17 cellular contexts compared by ENCODE assay signal in genomic region chr19:17824339-17824738, GRCh38. TPM values are rescaled to one million over a fixed set of nuclear protein-coding genes. Genes with fewer than 3 reads are reported as not detected.
DNase-seq lines count a peak whose midpoint lies in the region; ATAC-seq and TF ChIP-seq lines count a peak whose summit lies in the region.
"Had no signal": no experiment of that assay in that cellular context is flagged by ENCODE, and none has a peak within 500 bp of the region (broad histone marks: within the 10 kb centered on the region; RNA-seq: fewer than 3 reads in every experiment).

No MANE protein-coding gene starts in this region.

- no peak for TF ChIP-seq CTCF in testis (IDR thresholded peaks at IDR 0.05)

- CTCF ChIA-PET in T-cell (lab: Charles Lee) = no interaction called here

- H3K4me1 Mint-ChIP-seq in activated naive CD4-positive, alpha-beta T cell treated with anti-CD3 and anti-CD28 coated beads, Interleukin-2, amount 50 U/mL, for 24 hours = no peaks in the 10 kb centered on the region
- H3K4me1 Mint-ChIP-seq in T-cell = peaks cover 1 to 7% (median 1%) of the 10 kb centered on the region in 3 donors

- peak overlapping the region; percentile 2 for H3K27ac Mint-ChIP-seq in activated naive CD4-positive, alpha-beta T cell treated with anti-CD3 and anti-CD28 coated beads, Interleukin-2, amount 50 U/mL, for 24 hours
- H3K27ac Mint-ChIP-seq in T-cell = peak overlapping the region; percentile 46 to 64

- TF ChIP-seq POLR2A in testis (IDR thresholded peaks at IDR 0.05) = no peak

- peaks cover 16% of the 10 kb centered on the region for H3K4me1 ChIP-seq in testis

- H3K27me3 ChIP-seq in testis = no peaks in the 10 kb centered on the region

- H3K36me3 ChIP-seq in testis (ENCODE audit: low read depth, missing control alignments) = no peaks in the 10 kb centered on the region

- no peak overlapping the region for H3K4me3 Mint-ChIP-seq in activated naive CD4-positive, alpha-beta T cell treated with anti-CD3 and anti-CD28 coated beads, Interleukin-2, amount 50 U/mL, for 24 hours
- H3K4me3 Mint-ChIP-seq in T-cell = no peak overlapping the region

- peak overlapping the region; percentile 63 to 73 for H3K27ac ChIP-seq in testis
- H3K27ac ChIP-seq: GM23248 had no signal

- ATAC-seq in T-cell (replicated peaks in 1 of 4) (peak in 1 of 4 experiments; percentile 35), esophagus mucosa (peak; percentile 17), GM18867 (IDR thresholded peaks at IDR 0.05; ENCODE audit: unreplicated experiment) (no peak)
- ATAC-seq: Panc1 had no signal

- H3K9me3 ChIP-seq in testis = no peaks in the 10 kb centered on the region

- WGBS in testis, 2 donors = 11 to 45% methylated on average over 6 to 7 of the region's 8 CpGs

- H3K4me3 ChIP-seq in testis = no peak overlapping the region
- H3K4me3 ChIP-seq: GM23248 had no signal

- no peaks in the 10 kb centered on the region for H3K9me3 Mint-ChIP-seq in activated naive CD4-positive, alpha-beta T cell treated with anti-CD3 and anti-CD28 coated beads, Interleukin-2, amount 50 U/mL, for 24 hours
- no peaks in the 10 kb centered on the region for H3K9me3 Mint-ChIP-seq in T-cell

- no peak for DNase-seq in activated naive CD4-positive, alpha-beta T cell treated with anti-CD3 and anti-CD28 coated beads, Interleukin-2, amount 50 U/mL, for 16 hours
- no peak for DNase-seq in T-cell
- DNase-seq in testis = peak; percentile 62
- DNase-seq in RPMI8226 = no peak
- DNase-seq: AML-193, GF-D8, GM23248, NCI-H1417, NCI-H1930, NCI-H2171, NCI-H774, SHP77 had no signal

- peaks cover 7% of the 10 kb centered on the region for H3K36me3 Mint-ChIP-seq in activated naive CD4-positive, alpha-beta T cell treated with anti-CD3 and anti-CD28 coated beads, Interleukin-2, amount 50 U/mL, for 24 hours
- peaks cover 10% of the 10 kb centered on the region for H3K36me3 Mint-ChIP-seq in T-cell

- POLR2A ChIA-PET in T-cell (lab: Charles Lee) = no interaction called here

- intact Hi-C loops in testis (cut with DNase I; ENCODE audit: low total_unique reads) = no loop called here

- H3K27me3 Mint-ChIP-seq in activated naive CD4-positive, alpha-beta T cell treated with anti-CD3 and anti-CD28 coated beads, Interleukin-2, amount 50 U/mL, for 24 hours = no peaks in the 10 kb centered on the region
- no peaks in the 10 kb centered on the region for H3K27me3 Mint-ChIP-seq in T-cell

RNA-seq across cellular contexts. Expression of gene INSL3, which starts 3.0 kb away (rescaled TPM):
- total RNA-seq in T-cell (1 to 10 TPM; 4.3 to 8.9 (median 5.4) TPM), esophagus mucosa (not detected), testis (100 to 1,000 TPM in 1 of 2 donors, 10 to 100 TPM in 1; 39.0 to 183 TPM)
- polyA plus RNA-seq in testis (ENCODE audit: insufficient read depth, low read depth, low replicate concordance) = 1,477 TPM
- total RNA-seq: GM23248, NCI-H460 had no signal
- polyA plus RNA-seq: GM23248 had no signal

RNA-seq across cellular contexts. Expression of gene JAK3, which starts 23.4 kb away (rescaled TPM):
- 100 to 1,000 TPM; 120 to 224 (median 127) TPM for total RNA-seq in T-cell
- 2.0 TPM for total RNA-seq in esophagus mucosa
- 10 to 100 TPM in 1 of 2 donors, 1 to 10 TPM in 1; 5.0 to 10.5 TPM for total RNA-seq in testis
- polyA plus RNA-seq in testis (ENCODE audit: insufficient read depth, low read depth, low replicate concordance) = 3.5 TPM

RNA-seq across cellular contexts. Expression of gene B3GNT3, which starts 29.4 kb away (rescaled TPM):
- total RNA-seq in T-cell (1 to 10 TPM in 1 of 5 donors, under 1 TPM in 4; 0.12 to 1.2 (median 0.79) TPM), esophagus mucosa (19.4 TPM), testis (under 1 TPM; 0.19 to 0.71 TPM)
- polyA plus RNA-seq in testis (ENCODE audit: insufficient read depth, low read depth, low replicate concordance) = 0.63 TPM
- total RNA-seq: GM23248 had no signal
- polyA plus RNA-seq: GM23248 had no signal

RNA-seq across cellular contexts. Expression of gene RPL18A, which starts 35.4 kb away (rescaled TPM):
- total RNA-seq in T-cell (1,000 to 10,000 TPM; 3,000 to 4,207 (median 4,048) TPM), esophagus mucosa (2,571 TPM), testis (1,000 to 10,000 TPM in 1 of 2 donors, 100 to 1,000 TPM in 1; 551 to 1,098 TPM)
- 828 TPM for polyA plus RNA-seq in testis (ENCODE audit: insufficient read depth, low read depth, low replicate concordance)

RNA-seq across cellular contexts. Expression of gene SLC5A5, which starts 47.4 kb away (rescaled TPM):
- total RNA-seq in T-cell = 1 to 10 TPM; 2.1 to 5.7 (median 3.5) TPM
- total RNA-seq in esophagus mucosa = not detected
- total RNA-seq in testis = 1 to 10 TPM in 1 of 2 donors, under 1 TPM in 1; 0.79 to 1.4 TPM
- 1.1 TPM for polyA plus RNA-seq in testis (ENCODE audit: insufficient read depth, low read depth, low replicate concordance)
- total RNA-seq: GM23248 had no signal
- polyA plus RNA-seq: GM23248 had no signal

Comparison
In these comparisons a context has a peak if more than half of its experiments do, and no peak if none do; other contexts are left out.
1. RNA of gene INSL3, which starts 3.0 kb away (total RNA-seq): 39.0 to 183 TPM in testis; 4.3 to 8.9 TPM in T-cell and not detected in esophagus mucosa (single experiment); every median in the first group is over 4 times any median in the second.
2. RNA of gene JAK3, which starts 23.4 kb away (total RNA-seq): 120 to 224 TPM in T-cell; 5.0 to 10.5 TPM in testis and 2.0 TPM in esophagus mucosa (single experiment); every median in the first group is over 10 times any median in the second.